Comparison of ENCODE assay signal across 13 cellular contexts in the genomic region with DNA sequence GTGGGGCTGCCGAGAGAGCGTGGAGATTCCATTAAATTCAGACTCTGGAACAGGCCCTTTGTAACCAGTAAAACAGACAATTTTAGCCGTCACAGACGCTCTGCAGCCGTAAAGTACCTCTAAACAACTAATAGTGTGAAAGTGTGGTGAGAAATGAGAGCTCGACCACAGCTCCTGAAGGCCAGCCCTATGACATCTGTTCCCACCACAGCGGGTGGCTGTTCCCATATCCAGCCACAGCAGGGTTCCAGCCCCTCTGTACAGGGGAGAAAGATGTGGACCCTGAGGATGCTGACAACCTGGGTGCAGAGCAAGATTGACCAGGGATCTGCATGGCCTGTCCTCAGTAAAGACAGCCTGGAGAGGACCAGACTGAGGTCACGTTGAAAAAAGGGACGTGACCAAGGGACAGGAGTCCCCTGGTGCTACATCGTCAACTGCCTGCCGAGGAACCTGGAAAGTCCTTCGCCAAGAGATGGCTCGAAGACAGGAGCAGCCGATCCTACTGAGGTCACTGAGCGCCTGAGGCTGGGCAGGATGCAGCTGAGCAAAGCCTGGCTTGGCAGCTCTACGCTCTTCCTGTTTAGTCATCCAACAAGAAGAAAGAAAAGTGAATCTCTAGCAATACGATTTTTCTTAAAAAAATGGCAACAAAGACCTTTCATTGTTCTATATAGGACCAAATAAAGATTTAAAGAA.
DNase-seq lines count a peak whose midpoint lies in the region; ATAC-seq and TF ChIP-seq lines count a peak whose summit lies in the region.
"Had no signal": no experiment of that assay in that cellular context is flagged by ENCODE, and none has a peak within 500 bp of the region (broad histone marks: within the 10 kb centered on the region; RNA-seq: fewer than 3 reads in every experiment).

No MANE protein-coding gene starts in this region.

- H3K36me3 ChIP-seq in BE2C: no peaks in the 10 kb centered on the region
- no peaks in the 10 kb centered on the region for H3K36me3 ChIP-seq in GM23338 (ENCODE audit: insufficient read depth)
- H3K36me3 ChIP-seq in left ventricle myocardium inferior: no peaks in the 10 kb centered on the region
- H3K36me3 ChIP-seq in esophagus squamous epithelium: no peaks in the 10 kb centered on the region
- H3K36me3 ChIP-seq: brain microvascular endothelial cell, spleen, uterus had no signal

- H3K27me3 ChIP-seq in BE2C (no peaks in the 10 kb centered on the region), GM23338 (ENCODE audit: insufficient read depth) (no peaks in the 10 kb centered on the region), foreskin keratinocyte (no peaks in the 10 kb centered on the region), left ventricle myocardium inferior (ENCODE audit: low read depth) (no peaks in the 10 kb centered on the region), esophagus squamous epithelium (peaks cover 0 to 5% (median 0%) of the 10 kb centered on the region in 4 donors)
- H3K27me3 ChIP-seq: brain microvascular endothelial cell, spleen, uterus had no signal

- 54 to 69% methylated on average over 14 to 17 of the region's 17 CpGs for WGBS in esophagus squamous epithelium, 2 donors

- H3K4me3 Mint-ChIP-seq in GM23338: no peak overlapping the region
- peak overlapping the region; percentile 47 for H3K4me3 Mint-ChIP-seq in T-helper 17 cell
- H3K4me3 Mint-ChIP-seq: nephron had no signal

- H3K4me1 ChIP-seq in BE2C (peaks cover 9% of the 10 kb centered on the region; the same call in 1 of the 2 replicates), GM23338 (ENCODE audit: insufficient read depth) (no peaks in the 10 kb centered on the region), foreskin keratinocyte (peaks cover 14% of the 10 kb centered on the region), left ventricle myocardium inferior (peaks cover 6% of the 10 kb centered on the region), esophagus squamous epithelium (peaks cover 0 to 6% (median 0%) of the 10 kb centered on the region in 3 donors)
- H3K4me1 ChIP-seq: spleen, uterus had no signal

- DNase-seq in BE2C (peak; percentile 20), GM23338 (ENCODE audit: low spot score) (no peak), T-helper 17 cell (no peak), foreskin keratinocyte (peak; percentile 71 to 84), left ventricle myocardium inferior (no peak), coronary artery (ENCODE audit: low spot score) (no peak), KG1 (lab: John Stamatoyannopoulos, UW) (no peak), esophagus squamous epithelium (lab: John Stamatoyannopoulos, UW) (no peak)
- DNase-seq: brain microvascular endothelial cell, NCI-H1092, spleen, uterus had no signal

- no peaks in the 10 kb centered on the region for H4K20me1 ChIP-seq in GM23338 (replicated peaks; ENCODE audit: insufficient read depth)

- H3K4me1 Mint-ChIP-seq in GM23338 (peaks cover 4% of the 10 kb centered on the region), T-helper 17 cell (peaks cover 9% of the 10 kb centered on the region)
- H3K4me1 Mint-ChIP-seq: nephron had no signal

- H3K4me2 ChIP-seq in GM23338: no peak overlapping the region

- ATAC-seq in GM23338: no peak
- no peak for ATAC-seq in T-helper 17 cell
- ATAC-seq in foreskin keratinocyte: peak; percentile 100

- H3K4me3 ChIP-seq in BE2C (ENCODE audit: low read depth, low read length): no peak overlapping the region
- no peak overlapping the region for H3K4me3 ChIP-seq in GM23338
- no peak overlapping the region for H3K4me3 ChIP-seq in left ventricle myocardium inferior
- H3K4me3 ChIP-seq in coronary artery: no peak overlapping the region
- no peak overlapping the region for H3K4me3 ChIP-seq in esophagus squamous epithelium
- H3K4me3 ChIP-seq: spleen, uterus had no signal

- TF ChIP-seq CTCF in BE2C (IDR thresholded peaks at IDR 0.05; ENCODE audit: low read depth, low read length) (no peak), GM23338 (conservative IDR thresholded peaks at IDR 0.05; ENCODE audit: low read depth in 2 of 2) (no peak), foreskin keratinocyte (conservative IDR thresholded peaks at IDR 0.05) (no peak), left ventricle myocardium inferior (IDR thresholded peaks at IDR 0.05; ENCODE audit: borderline replicate concordance) (no peak), coronary artery (IDR thresholded peaks at IDR 0.05) (no peak), esophagus squamous epithelium (IDR thresholded peaks at IDR 0.05) (no peak)

- peak overlapping the region; percentile 64 for H2AFZ ChIP-seq in GM23338

- H3F3A ChIP-seq in GM23338 (replicated peaks; ENCODE audit: low read depth): no peaks in the 10 kb centered on the region

- intact Hi-C loops in left ventricle myocardium inferior (cut with micrococcal nuclease) (no loop called here), esophagus squamous epithelium (cut with DNase I) (no loop called here)

- TF ChIP-seq POLR2A in esophagus squamous epithelium (IDR thresholded peaks at IDR 0.05): no peak

- no peaks in the 10 kb centered on the region for H3K79me2 ChIP-seq in GM23338 (replicated peaks; ENCODE audit: insufficient read depth)

- H3K27ac Mint-ChIP-seq in GM23338 (no peak overlapping the region), T-helper 17 cell (peak overlapping the region; percentile 51)
- H3K27ac Mint-ChIP-seq: nephron had no signal

- H3K36me3 Mint-ChIP-seq in GM23338 (ENCODE audit: low read depth) (peaks cover 6% of the 10 kb centered on the region; the same call in 1 of the 3 replicates), T-helper 17 cell (ENCODE audit: low read depth) (no peaks in the 10 kb centered on the region)

- H3K9me3 ChIP-seq in BE2C (no peaks in the 10 kb centered on the region), T-helper 17 cell (ENCODE audit: control insufficient read depth, low read length, poor library complexity, severe bottlenecking) (peaks cover 2% of the 10 kb centered on the region), left ventricle myocardium inferior (replicated peaks) (peaks cover 10% of the 10 kb centered on the region), esophagus squamous epithelium (peaks cover 0 to 11% (median 0%) of the 10 kb centered on the region in 3 donors)
- H3K9me3 ChIP-seq: uterus had no signal

- H3K9me3 Mint-ChIP-seq in GM23338: peaks cover 5% of the 10 kb centered on the region; the same call in 2 of the 3 replicates

- H3K27me3 Mint-ChIP-seq in GM23338 (ENCODE audit: insufficient read depth, low read depth, poor library complexity): no peaks in the 10 kb centered on the region
- H3K27me3 Mint-ChIP-seq in T-helper 17 cell: no peaks in the 10 kb centered on the region

- peaks cover 3% of the 10 kb centered on the region; the same call in 1 of the 2 replicates for H3K9me2 ChIP-seq in GM23338 (ENCODE audit: insufficient read depth)

- H3K27ac ChIP-seq in GM23338 (ENCODE audit: low read depth) (no peak overlapping the region), foreskin keratinocyte (no peak overlapping the region), left ventricle myocardium inferior (replicated peaks) (no peak overlapping the region), coronary artery (no peak overlapping the region), esophagus squamous epithelium (no peak overlapping the region)
- H3K27ac ChIP-seq: brain microvascular endothelial cell, uterus had no signal

TF ChIP-seq in GM23338, 12 proteins besides CTCF, POLR2A, EP300 and RAD21:
- no peak for TF ChIP-seq STAT1 (IDR thresholded peaks at IDR 0.05; ENCODE audit: unreplicated experiment)
TF ChIP-seq in GM23338: peak in this region for 0.

Comparison
In these comparisons a context has a peak if more than half of its experiments do, and no peak if none do; other contexts are left out.
1. DNase-seq: peak in BE2C (single experiment) and foreskin keratinocyte (2 of 2); none in GM23338 (single experiment), T-helper 17 cell (0 of 3), left ventricle myocardium inferior (single experiment), coronary artery (single experiment), KG1 (single experiment) and esophagus squamous epithelium (single experiment).